ENCODE assay signal across 8 cellular contexts in genomic region chr6:99746261-99746895, GRCh38.
A peak's percentile ranks its signal among the peaks of the same experiment; 100 is the strongest.
DNase-seq lines count a peak whose midpoint lies in the region; ATAC-seq and TF ChIP-seq lines count a peak whose summit lies in the region.

No MANE protein-coding gene starts in this region.

- H3K4me1 ChIP-seq in HAP-1, result no peaks in the 10 kb centered on the region
- no peaks in the 10 kb centered on the region for H3K4me1 ChIP-seq in gastroesophageal sphincter
- no peaks in the 10 kb centered on the region for H3K4me1 ChIP-seq in parathyroid adenoma

- no peak overlapping the region for H2AFZ ChIP-seq in parathyroid adenoma

- TF ChIP-seq CTCF in GM10248 (IDR thresholded peaks at IDR 0.05; ENCODE audit: control extremely low read depth, extremely low read depth, low read depth, missing control alignments), result peak; percentile 82
- TF ChIP-seq CTCF in RWPE1 (conservative IDR thresholded peaks at IDR 0.05; ENCODE audit: low read depth), result peak; percentile 86
- peak; percentile 66 to 88 (median 77) for TF ChIP-seq CTCF in gastroesophageal sphincter (IDR thresholded peaks at IDR 0.05)
- peak; percentile 86 for TF ChIP-seq CTCF in parathyroid adenoma (IDR thresholded peaks at IDR 0.05)

- TF ChIP-seq POLR2A in gastroesophageal sphincter (IDR thresholded peaks at IDR 0.05), result no peak

- H3K79me2 ChIP-seq in parathyroid adenoma, result no peaks in the 10 kb centered on the region

- no peak overlapping the region for H3K4me2 ChIP-seq in parathyroid adenoma (ENCODE audit: low read length)

- H3K4me3 ChIP-seq in HAP-1, result no peak overlapping the region
- H3K4me3 ChIP-seq in gastroesophageal sphincter, result no peak overlapping the region
- no peak overlapping the region for H3K4me3 ChIP-seq in parathyroid adenoma (ENCODE audit: low read depth, low read length)

- no peaks in the 10 kb centered on the region for H3K9me3 ChIP-seq in HAP-1
- H3K9me3 ChIP-seq in gastroesophageal sphincter, result no peaks in the 10 kb centered on the region
- no peaks in the 10 kb centered on the region for H3K9me3 ChIP-seq in parathyroid adenoma (ENCODE audit: control insufficient read depth, low read length)

- CTCF ChIA-PET in GM10248 (lab: Yijun Ruan, JAX) (interaction anchor here (0.7 to 4.7 kb wide), 37 partner anchors 8 to 421 kb away, joined by 3 to 34 read pairs (median 4); no protein-coding TSS in a partner anchor), RWPE1 (lab: Yijun Ruan, JAX) (interaction anchor here (0.6 to 1.9 kb wide), 6 partner anchors 26 to 347 kb away, joined by 3 to 9 read pairs (median 4); no protein-coding TSS in a partner anchor)

- POLR2A ChIA-PET in GM10248 (lab: Yijun Ruan, JAX) (no interaction called here), RWPE1 (lab: Yijun Ruan, JAX; ENCODE audit: low non-redundant PET) (no interaction called here)

- WGBS in gastroesophageal sphincter (ENCODE audit: low coverage in 1 of 2), 2 donors, result 0% methylated on average over 6 of the region's 6 CpGs

- no peak overlapping the region for H3K9ac ChIP-seq in parathyroid adenoma

- no peak for TF ChIP-seq EP300 in gastroesophageal sphincter (IDR thresholded peaks at IDR 0.05)

- DNase-seq in GM10248 (ENCODE audit: extremely low spot score) (peak; percentile 48), HAP-1 (ENCODE audit: low spot score in 2 of 2) (peak; percentile 77 to 81), LoVo (ENCODE audit: low spot score) (peak; percentile 74), RWPE1 (ENCODE audit: low spot score) (peak; percentile 50), GM19238 (ENCODE audit: insufficient read length, low spot score) (no peak)
- peak; percentile 22 for DNase-seq in activated effector memory CD4-positive, alpha-beta T cell treated with Interleukin-2 at 50 U/mL for 16 hours

- H3K27me3 ChIP-seq in HAP-1 (ENCODE audit: low read depth) (peaks cover 18% of the 10 kb centered on the region), gastroesophageal sphincter (no peaks in the 10 kb centered on the region), parathyroid adenoma (ENCODE audit: control insufficient read depth, insufficient read depth, low read length) (no peaks in the 10 kb centered on the region)

- H3K36me3 ChIP-seq in HAP-1 (replicated peaks), result no peaks in the 10 kb centered on the region
- no peaks in the 10 kb centered on the region for H3K36me3 ChIP-seq in gastroesophageal sphincter
- H3K36me3 ChIP-seq in parathyroid adenoma (ENCODE audit: control insufficient read depth, insufficient read depth, low read length), result no peaks in the 10 kb centered on the region

- ATAC-seq in gastroesophageal sphincter, result peak; percentile 57

- H3K27ac ChIP-seq in RWPE1, result no peak overlapping the region
- H3K27ac ChIP-seq in gastroesophageal sphincter, result no peak overlapping the region
- H3K27ac ChIP-seq in parathyroid adenoma, result no peak overlapping the region

- in situ Hi-C loops in HAP-1 (cut with MboI; ENCODE audit: low sequenced_read_pairs), result no loop called here
